Comparison of ENCODE assay signal across 14 cellular contexts in the genomic region with DNA sequence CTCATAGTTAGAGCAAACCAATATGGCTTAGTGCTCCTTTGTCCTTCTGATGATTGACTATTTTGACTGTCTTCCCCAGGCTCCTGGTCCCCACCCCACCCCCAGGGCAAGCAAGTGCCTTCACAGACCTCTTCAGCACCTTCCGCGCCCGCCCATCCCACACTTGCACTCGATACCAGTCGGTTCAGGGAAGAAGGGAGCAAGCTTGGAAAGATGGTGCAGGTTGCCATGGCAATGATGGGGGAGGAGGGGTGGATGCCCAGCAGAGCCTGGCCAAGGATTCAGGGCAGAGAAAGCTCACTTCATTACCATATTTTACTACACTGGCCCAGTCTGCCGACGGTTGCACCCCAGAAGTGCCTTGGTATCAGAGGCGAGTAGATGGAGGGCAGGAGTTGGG.
"Had no signal": no experiment of that assay in that cellular context is flagged by ENCODE, and none has a peak within 500 bp of the region (broad histone marks: within the 10 kb centered on the region; RNA-seq: fewer than 3 reads in every experiment).

No MANE protein-coding gene starts in this region.

- H3K4me3 Mint-ChIP-seq: activated CD4-positive, alpha-beta T cell treated with anti-CD3 and anti-CD28 coated beads, Interleukin-2, amount 10 ng/mL, durations not matched to agents 7 days and 5 days; activated naive CD4-positive, alpha-beta T cell treated with anti-CD3 and anti-CD28 coated beads, Interleukin-2, amount 10 ng/mL, durations not matched to agents 7 days and 5 days; T-helper 1 cell treated with Interleukin-12 subunit alpha and Interleukin-12 subunit beta and Interleukin-4 antibody, amounts not matched to agents 30 μg/mL and 1 μg/mL, for 36 hours had no signal

- H3K9me3 ChIP-seq: gastroesophageal sphincter, lower lobe of right lung, psoas muscle, upper lobe of right lung had no signal

- DNase-seq: activated B cell treated with CpG ODN at 0.5 μM for 24 hours; activated CD4-positive, alpha-beta T cell treated with anti-CD3 and anti-CD28 coated beads, Interleukin-2, amount 10 ng/mL, durations not matched to agents 7 days and 5 days; activated CD8-positive, alpha-beta memory T cell treated with anti-CD3 and anti-CD28 coated beads for 24 hours; activated naive CD4-positive, alpha-beta T cell treated with anti-CD3 and anti-CD28 coated beads, Interleukin-2, amount 10 ng/mL, durations not matched to agents 7 days and 5 days; cortex of kidney; effector memory CD8-positive, alpha-beta T cell; lower lobe of right lung; stimulated activated naive CD8-positive, alpha-beta T cell treated with anti-CD3 and anti-CD28 coated beads, Interleukin-15, Interleukin-2, amounts not matched to agents 100 U/mL and 50 U/mL, for 24 hours had no signal

- H3K27ac Mint-ChIP-seq: activated B cell treated with CpG ODN at 0.5 μM for 24 hours; activated CD4-positive, alpha-beta T cell treated with anti-CD3 and anti-CD28 coated beads, Interleukin-2, amount 10 ng/mL, durations not matched to agents 7 days and 5 days; activated naive CD4-positive, alpha-beta T cell treated with anti-CD3 and anti-CD28 coated beads, Interleukin-2, amount 10 ng/mL, durations not matched to agents 7 days and 5 days; effector memory CD8-positive, alpha-beta T cell; mesothelial cell of epicardium; T-helper 1 cell treated with Interleukin-12 subunit alpha and Interleukin-12 subunit beta and Interleukin-4 antibody, amounts not matched to agents 30 μg/mL and 1 μg/mL, for 36 hours had no signal

- H3K27ac ChIP-seq: gastroesophageal sphincter, lower lobe of right lung, psoas muscle, upper lobe of right lung had no signal

- ATAC-seq: effector memory CD8-positive, alpha-beta T cell; gastroesophageal sphincter; psoas muscle; sciatic nerve had no signal

- H3K4me3 ChIP-seq: gastroesophageal sphincter, lower lobe of right lung, psoas muscle, upper lobe of right lung had no signal

- H3K9me3 Mint-ChIP-seq: activated B cell treated with CpG ODN at 0.5 μM for 24 hours; activated CD4-positive, alpha-beta T cell treated with anti-CD3 and anti-CD28 coated beads, Interleukin-2, amount 10 ng/mL, durations not matched to agents 7 days and 5 days; activated naive CD4-positive, alpha-beta T cell treated with anti-CD3 and anti-CD28 coated beads, Interleukin-2, amount 10 ng/mL, durations not matched to agents 7 days and 5 days; effector memory CD8-positive, alpha-beta T cell; mesothelial cell of epicardium; T-helper 1 cell treated with Interleukin-12 subunit alpha and Interleukin-12 subunit beta and Interleukin-4 antibody, amounts not matched to agents 30 μg/mL and 1 μg/mL, for 36 hours had no signal
